Comparison of ENCODE assay signal across 31 cellular contexts in genomic region chr20:59393142-59393541, GRCh38.
"Had no signal": no experiment of that assay in that cellular context is flagged by ENCODE, and none has a peak within 500 bp of the region (broad histone marks: within the 10 kb centered on the region; RNA-seq: fewer than 3 reads in every experiment).

No MANE protein-coding gene starts in this region.

- H3K4me1 Mint-ChIP-seq: natural killer cell; neural progenitor cell; stimulated activated memory B cell treated with anti-CD40 and anti-IgM and Interleukin-4, amounts not matched to agents 10 μg/mL and 1 μg/mL and 100 μg/mL, for 72 hours; stimulated activated naive CD8-positive, alpha-beta T cell treated with anti-CD3 and anti-CD28 coated beads, Interleukin-15, amount 100 ng/mL, for 72 hours had no signal

- DNase-seq: natural killer cell; occipital lobe; ovary; posterior cingulate gyrus; psoas muscle; right cardiac atrium; spleen; stimulated activated CD4-positive, alpha-beta T cell treated with anti-CD3 and anti-CD28 coated beads, Interleukin-12 subunit alpha, Interleukin-12 subunit beta, amount 100 ng/mL, for 4 hours; stimulated activated CD4-positive, alpha-beta T cell treated with anti-CD3 and anti-CD28 coated beads, Interleukin-1b, Interleukin-23, amount 100 ng/mL, for 48 hours; stimulated activated CD4-positive, alpha-beta T cell treated with anti-CD3 and anti-CD28 coated beads, Interleukin-4, amount 100 ng/mL, for 1 hour; stimulated activated CD4-positive, alpha-beta T cell treated with anti-CD3 and anti-CD28 coated beads, Interleukin-4, amount 100 ng/mL, for 4 hours; stimulated activated CD8-positive, alpha-beta memory T cell treated with anti-CD3 and anti-CD28 coated beads, Interleukin-4, amount 100 ng/mL, for 48 hours; stimulated activated naive CD4-positive, alpha-beta T cell; stimulated activated naive CD8-positive, alpha-beta T cell treated with anti-CD3 and anti-CD28 coated beads, Interleukin-15, amount 100 ng/mL, for 72 hours; stimulated activated naive CD8-positive, alpha-beta T cell treated with anti-CD3 and anti-CD28 coated beads, Interleukin-15, Interleukin-2, amounts not matched to agents 100 U/mL and 50 U/mL, for 24 hours; substantia nigra; testis; tibial artery; transverse colon; upper lobe of right lung; uterus had no signal

- H3K4me3 ChIP-seq: neural progenitor cell, ovary, psoas muscle, skin epidermis, smooth muscle cell, spleen, suprapubic skin, testis, tibial artery, transverse colon, upper lobe of right lung, uterus had no signal

- H3K4me3 Mint-ChIP-seq: natural killer cell; nephron; neural progenitor cell; stimulated activated memory B cell treated with anti-CD40 and anti-IgM and Interleukin-4, amounts not matched to agents 10 μg/mL and 1 μg/mL and 100 μg/mL, for 72 hours; stimulated activated naive CD8-positive, alpha-beta T cell treated with anti-CD3 and anti-CD28 coated beads, Interleukin-15, amount 100 ng/mL, for 72 hours; type B pancreatic cell had no signal

- H3K9me3 ChIP-seq: ovary, psoas muscle, spleen, suprapubic skin, testis, tibial artery, transverse colon, upper lobe of right lung, uterus had no signal

- H3K36me3 ChIP-seq: neural progenitor cell, ovary, spleen, suprapubic skin, tibial artery, transverse colon, upper lobe of right lung, uterus had no signal

- H3K36me3 Mint-ChIP-seq: natural killer cell; neural progenitor cell; stimulated activated memory B cell treated with anti-CD40 and anti-IgM and Interleukin-4, amounts not matched to agents 10 μg/mL and 1 μg/mL and 100 μg/mL, for 72 hours; type B pancreatic cell had no signal

- H3K9me3 Mint-ChIP-seq: natural killer cell, nephron, type B pancreatic cell had no signal

- H3K27me3 ChIP-seq: neural progenitor cell, ovary, testis, upper lobe of right lung, uterus had no signal

- H3K27me3 Mint-ChIP-seq: stimulated activated naive CD8-positive, alpha-beta T cell treated with anti-CD3 and anti-CD28 coated beads, Interleukin-15, amount 100 ng/mL, for 72 hours had no signal

- H2AFZ ChIP-seq: neural progenitor cell, parathyroid adenoma had no signal

- ATAC-seq: natural killer cell; psoas muscle; right cardiac atrium; sciatic nerve; stimulated activated memory B cell treated with anti-CD40 and anti-IgM and Interleukin-4, amounts not matched to agents 10 μg/mL and 1 μg/mL and 100 μg/mL, for 72 hours; stimulated activated naive CD8-positive, alpha-beta T cell treated with anti-CD3 and anti-CD28 coated beads, Interleukin-15, amount 100 ng/mL, for 72 hours; stimulated activated naive CD8-positive, alpha-beta T cell treated with anti-CD3 and anti-CD28 coated beads, Interleukin-15, Interleukin-2, amounts not matched to agents 100 U/mL and 50 U/mL, for 24 hours; upper lobe of right lung had no signal

- H3K79me2 ChIP-seq: parathyroid adenoma had no signal

- H3K9ac ChIP-seq: neural progenitor cell, parathyroid adenoma had no signal

- H3K4me2 ChIP-seq: neural progenitor cell, smooth muscle cell had no signal

- H3K27ac ChIP-seq: neural progenitor cell, ovary, parathyroid adenoma, psoas muscle, skin epidermis, spleen, suprapubic skin, testis, tibial artery, transverse colon, upper lobe of right lung, uterus had no signal

- H3K4me1 ChIP-seq: parathyroid adenoma, psoas muscle, spleen, suprapubic skin, testis, tibial artery, transverse colon, upper lobe of right lung, uterus had no signal

- H3K27ac Mint-ChIP-seq: natural killer cell; nephron; neural progenitor cell; progenitor cell of endocrine pancreas; stimulated activated memory B cell treated with anti-CD40 and anti-IgM and Interleukin-4, amounts not matched to agents 10 μg/mL and 1 μg/mL and 100 μg/mL, for 72 hours; stimulated activated naive CD8-positive, alpha-beta T cell treated with anti-CD3 and anti-CD28 coated beads, Interleukin-15, amount 100 ng/mL, for 72 hours; type B pancreatic cell had no signal
